Comparison of ENCODE assay signal across 1 cellular context in the genomic region with DNA sequence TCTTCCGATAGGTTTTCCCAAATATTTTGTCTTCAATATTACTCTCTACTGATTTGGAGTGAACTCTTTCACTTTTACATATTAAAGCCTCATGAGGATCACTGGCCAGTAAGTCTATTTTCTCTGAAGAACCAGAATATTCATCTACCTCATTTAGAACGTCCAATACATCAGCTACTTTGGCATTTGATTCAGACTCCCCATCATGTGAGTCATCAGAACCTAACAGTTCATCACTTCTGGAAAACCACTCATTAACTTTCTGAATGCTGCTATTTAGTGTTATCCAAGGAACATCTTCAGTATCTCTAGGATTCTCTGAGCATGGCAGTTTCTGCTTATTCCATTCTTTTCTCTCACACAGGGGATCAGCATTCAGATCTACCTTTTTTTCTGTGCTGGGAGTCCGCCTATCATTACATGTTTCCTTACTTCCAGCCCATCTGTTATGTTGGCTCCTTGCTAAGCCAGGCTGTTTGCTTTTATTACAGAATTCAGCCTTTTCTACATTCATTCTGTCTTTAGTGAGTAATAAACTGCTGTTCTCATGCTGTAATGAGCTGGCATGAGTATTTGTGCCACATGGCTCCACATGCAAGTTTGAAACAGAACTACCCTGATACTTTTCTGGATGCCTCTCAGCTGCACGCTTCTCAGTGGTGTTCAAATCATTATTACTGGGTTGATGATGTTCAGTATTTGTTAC.
TF ChIP-seq lines count a peak whose summit lies in the region.

No MANE protein-coding gene starts in this region.

TF ChIP-seq in SK-N-SH treated with all-trans-retinoic acid at 6 μM for 48 hours, 23 proteins besides CTCF, POLR2A, EP300 and RAD21 (continued from another document):
- no peak for TF ChIP-seq CREB5 (CRISPR knock-in tag; IDR thresholded peaks at IDR 0.05; ENCODE audit: low read depth)
